In the genomic region with DNA sequence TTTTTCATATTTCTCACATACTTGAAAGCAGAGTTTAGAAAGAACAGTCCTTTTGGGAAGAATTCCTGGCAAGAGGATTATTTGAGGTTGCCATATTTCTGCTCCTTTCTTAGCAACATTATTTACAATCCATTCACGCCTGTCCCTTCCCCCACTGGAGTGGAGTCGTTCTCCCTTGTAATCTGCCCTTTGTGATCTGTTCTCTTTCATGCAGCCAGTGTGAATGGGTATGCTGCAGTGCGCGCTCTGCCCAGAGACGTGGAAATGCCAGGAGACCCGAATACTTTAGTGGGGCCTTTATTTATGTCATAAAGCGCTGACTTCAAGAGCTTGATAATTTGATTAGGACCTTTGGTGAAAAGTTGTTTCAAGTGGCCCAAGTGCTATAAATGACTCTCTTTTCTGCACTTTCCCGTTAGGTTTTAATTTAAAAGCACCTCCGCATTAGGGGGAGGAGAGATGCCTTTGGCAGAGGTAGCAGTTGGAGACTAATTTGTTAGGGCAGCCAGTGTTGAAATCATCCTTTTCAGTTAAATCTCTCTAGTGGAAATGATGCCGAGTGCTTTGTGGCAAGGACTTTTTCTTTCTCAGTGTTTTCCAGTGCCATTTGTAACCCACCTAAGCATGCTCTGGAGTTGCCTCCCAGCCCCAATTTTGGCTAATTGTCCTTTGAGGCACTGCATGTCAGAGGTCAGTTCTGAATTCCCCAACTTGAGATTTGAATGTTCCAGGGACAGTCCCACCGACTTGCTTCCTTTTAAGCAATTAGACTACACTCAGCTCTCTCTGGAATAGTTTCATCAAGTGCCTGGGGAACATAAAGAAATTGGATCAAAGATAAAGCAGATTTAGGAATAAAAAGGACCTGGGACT, we compare ENCODE assay signal across 11 cellular contexts. TPM values are rescaled to one million over a fixed set of nuclear protein-coding genes. Genes with fewer than 3 reads are reported as not detected.
A peak's percentile ranks its signal among the peaks of the same experiment; 100 is the strongest.
DNase-seq lines count a peak whose midpoint lies in the region; ATAC-seq, FAIRE-seq and TF ChIP-seq lines count a peak whose summit lies in the region.
"Had no signal": no experiment of that assay in that cellular context is flagged by ENCODE, and none has a peak within 500 bp of the region (broad histone marks: within the 10 kb centered on the region; RNA-seq: fewer than 3 reads in every experiment).

No MANE protein-coding gene starts in this region.

- peak; percentile 39 for ATAC-seq in left ventricle myocardium superior
- no peak for ATAC-seq in GM21576 (IDR thresholded peaks at IDR 0.05; ENCODE audit: unreplicated experiment)
- ATAC-seq in GM21619 (IDR thresholded peaks at IDR 0.05; ENCODE audit: unreplicated experiment): no peak

- POLR2A ChIA-PET in activated CD4-positive, alpha-beta memory T cell treated with anti-CD3 and anti-CD28 coated beads, Interleukin-2, amount 10 ng/mL, durations not matched to agents 7 days and 5 days (lab: Charles Lee): interaction anchor here (1.7 to 11.6 kb wide), 4 partner anchors 7 to 59 kb away, joined by 5 to 249 read pairs (median 24); partner anchors contain the start of gene SCAANT1

- peaks cover 54% of the 10 kb centered on the region for H3K36me3 Mint-ChIP-seq in activated CD4-positive, alpha-beta memory T cell treated with anti-CD3 and anti-CD28 coated beads, Interleukin-2, amount 10 ng/mL, durations not matched to agents 7 days and 5 days (ENCODE audit: low read depth)
- peaks cover 5% of the 10 kb centered on the region for H3K36me3 Mint-ChIP-seq in progenitor cell of endocrine pancreas (ENCODE audit: insufficient read depth)

- CTCF ChIA-PET in activated CD4-positive, alpha-beta memory T cell treated with anti-CD3 and anti-CD28 coated beads, Interleukin-2, amount 10 ng/mL, durations not matched to agents 7 days and 5 days (lab: Charles Lee): interaction anchor here (1.0 to 13.6 kb wide), 4 partner anchors 9 to 52 kb away, joined by 3 to 201 read pairs (median 6); partner anchors contain the start of gene PSMD6

- no peak for FAIRE-seq in GM19239 (lab: Jason Lieb, UNC)

- no peaks in the 10 kb centered on the region for H3K27me3 Mint-ChIP-seq in activated CD4-positive, alpha-beta memory T cell treated with anti-CD3 and anti-CD28 coated beads, Interleukin-2, amount 10 ng/mL, durations not matched to agents 7 days and 5 days
- H3K27me3 Mint-ChIP-seq in progenitor cell of endocrine pancreas: no peaks in the 10 kb centered on the region
- H3K27me3 Mint-ChIP-seq: dendritic cell treated with granulocyte-macrophage colony-stimulating factor and Interleukin-4, amounts not matched to agents 40 ng/mL and 50 ng/mL, for 4 days had no signal

- no peaks in the 10 kb centered on the region for H3K9me3 Mint-ChIP-seq in activated CD4-positive, alpha-beta memory T cell treated with anti-CD3 and anti-CD28 coated beads, Interleukin-2, amount 10 ng/mL, durations not matched to agents 7 days and 5 days
- H3K9me3 Mint-ChIP-seq in progenitor cell of endocrine pancreas (ENCODE audit: low read depth): no peaks in the 10 kb centered on the region
- H3K9me3 Mint-ChIP-seq: dendritic cell treated with granulocyte-macrophage colony-stimulating factor and Interleukin-4, amounts not matched to agents 40 ng/mL and 50 ng/mL, for 4 days had no signal

- H3K4me3 Mint-ChIP-seq in activated CD4-positive, alpha-beta memory T cell treated with anti-CD3 and anti-CD28 coated beads, Interleukin-2, amount 10 ng/mL, durations not matched to agents 7 days and 5 days: peak overlapping the region; percentile 80
- H3K4me3 Mint-ChIP-seq in progenitor cell of endocrine pancreas (ENCODE audit: low read depth): no peak overlapping the region
- H3K4me3 Mint-ChIP-seq: dendritic cell treated with granulocyte-macrophage colony-stimulating factor and Interleukin-4, amounts not matched to agents 40 ng/mL and 50 ng/mL, for 4 days had no signal

- H3K4me1 Mint-ChIP-seq in activated CD4-positive, alpha-beta memory T cell treated with anti-CD3 and anti-CD28 coated beads, Interleukin-2, amount 10 ng/mL, durations not matched to agents 7 days and 5 days: peaks cover 89% of the 10 kb centered on the region
- H3K4me1 Mint-ChIP-seq in progenitor cell of endocrine pancreas (ENCODE audit: low read depth): peaks cover 70% of the 10 kb centered on the region

- in situ Hi-C loops in G401 (cut with HindIII; ENCODE audit: low sequenced_read_pairs): no loop called here

- DNase-seq in G401 (ENCODE audit: low spot score) (peak; percentile 64), left ventricle myocardium superior (no peak), progenitor cell of endocrine pancreas (ENCODE audit: low spot score, unreplicated experiment) (no peak), GM19239 (ENCODE audit: insufficient read length, low spot score) (no peak), SKM-1 (lab: John Stamatoyannopoulos, UW; ENCODE audit: unreplicated experiment) (no peak)
- no peak for DNase-seq in activated CD4-positive, alpha-beta memory T cell treated with anti-CD3 and anti-CD28 coated beads, Interleukin-2, amount 10 ng/mL, durations not matched to agents 7 days and 5 days

- intact Hi-C loops in left ventricle myocardium superior (cut with micrococcal nuclease): no loop called here

- no peak for TF ChIP-seq CTCF in progenitor cell of endocrine pancreas (IDR thresholded peaks at IDR 0.05; ENCODE audit: unreplicated experiment)

- H3K27ac Mint-ChIP-seq in activated CD4-positive, alpha-beta memory T cell treated with anti-CD3 and anti-CD28 coated beads, Interleukin-2, amount 10 ng/mL, durations not matched to agents 7 days and 5 days: peak overlapping the region; percentile 98
- H3K27ac Mint-ChIP-seq in progenitor cell of endocrine pancreas: peak overlapping the region; percentile 84
- H3K27ac Mint-ChIP-seq: dendritic cell treated with granulocyte-macrophage colony-stimulating factor and Interleukin-4, amounts not matched to agents 40 ng/mL and 50 ng/mL, for 4 days had no signal

RNA-seq across cellular contexts. Expression of gene PSMD6, which starts 52.5 kb away (rescaled TPM):
- total RNA-seq in G401 (2014; rRNA removed; shearing (Covaris generic)): 95.3 and 121 TPM in 2 replicates
- 10 to 100 TPM; 82.1 to 82.9 TPM for total RNA-seq in activated CD4-positive, alpha-beta memory T cell treated with anti-CD3 and anti-CD28 coated beads, Interleukin-2, amount 10 ng/mL, durations not matched to agents 7 days and 5 days
- total RNA-seq in left ventricle myocardium superior: 70.7 TPM
- 76.9 and 77.6 TPM in 2 replicates for total RNA-seq in progenitor cell of endocrine pancreas

RNA-seq across cellular contexts. Expression of gene SCAANT1, which starts 58.6 kb away (rescaled TPM):
- not detected in 2 replicates for total RNA-seq in G401 (2014; rRNA removed; shearing (Covaris generic))
- total RNA-seq in activated CD4-positive, alpha-beta memory T cell treated with anti-CD3 and anti-CD28 coated beads, Interleukin-2, amount 10 ng/mL, durations not matched to agents 7 days and 5 days: not detected
- not detected for total RNA-seq in left ventricle myocardium superior
- not detected in 2 replicates for total RNA-seq in progenitor cell of endocrine pancreas
- total RNA-seq: Daoy; T-helper 1 cell treated with Interleukin-12 subunit alpha and Interleukin-12 subunit beta and Interleukin-4 antibody, amounts not matched to agents 30 ng/mL and 1 ng/mL, for 36 hours had no signal
